11 cellular contexts compared by ENCODE assay signal in genomic region chr12:11875414-11875935, GRCh38.
DNase-seq lines count a peak whose midpoint lies in the region; ATAC-seq and TF ChIP-seq lines count a peak whose summit lies in the region.
"Had no signal": no experiment of that assay in that cellular context is flagged by ENCODE, and none has a peak within 500 bp of the region (broad histone marks: within the 10 kb centered on the region; RNA-seq: fewer than 3 reads in every experiment).

No MANE protein-coding gene starts in this region.

- TF ChIP-seq EP300 in transverse colon (IDR thresholded peaks at IDR 0.05; ENCODE audit: low read depth), result no peak

- H3K9me3 ChIP-seq in transverse colon, result no peaks in the 10 kb centered on the region
- no peaks in the 10 kb centered on the region for H3K9me3 ChIP-seq in testis
- H3K9me3 ChIP-seq: ovary had no signal

- H3K27ac ChIP-seq in transverse colon, result peak overlapping the region; percentile 15 to 88 (median 85)
- no peak overlapping the region for H3K27ac ChIP-seq in testis
- H3K27ac ChIP-seq: ovary had no signal

- in situ Hi-C loops in transverse colon (cut with MboI; ENCODE audit: low pct_ligation_motif_present in 1 of 4, low pct_unique_long_range_greater_than_20kb in 1 of 4, low sequenced_read_pairs in 3 of 4), result no loop called here

- DNase-seq in stimulated activated CD4-positive, alpha-beta T cell treated with anti-CD3 and anti-CD28 coated beads, Interleukin-15, amount 100 ng/mL, for 24 hours, result peak; percentile 45
- no peak for DNase-seq in stimulated activated CD4-positive, alpha-beta T cell treated with anti-CD3 and anti-CD28 coated beads, Interleukin-12 subunit alpha, Interleukin-12 subunit beta, amount 100 ng/mL, for 4 hours
- DNase-seq in RPMI7951 (ENCODE audit: low read depth) (peak; percentile 24), transverse colon (no peak), RKO (ENCODE audit: low spot score) (no peak), OCI-M1 (lab: John Stamatoyannopoulos, UW) (no peak), testis (no peak)
- DNase-seq: DMS79, NCI-H2171, ovary had no signal

- no peak overlapping the region for H3K4me3 ChIP-seq in transverse colon
- H3K4me3 ChIP-seq in testis, result no peak overlapping the region
- H3K4me3 ChIP-seq: ovary had no signal

- peaks cover 28 to 57% (median 41%) of the 10 kb centered on the region in 4 donors for H3K4me1 ChIP-seq in transverse colon
- peaks cover 27% of the 10 kb centered on the region for H3K4me1 ChIP-seq in testis

- intact Hi-C loops in transverse colon (cut with DNase I; ENCODE audit: low total_unique reads), result no loop called here
- intact Hi-C loops in testis (cut with DNase I; ENCODE audit: low total_unique reads), result no loop called here

- WGBS in transverse colon (ENCODE audit: low coverage in 1 of 2), 2 donors, result 38 to 59% methylated on average over 2 to 3 of the region's 3 CpGs
- WGBS in testis, 2 donors, result 74 to 86% methylated on average over 3 of the region's 3 CpGs

- TF ChIP-seq POLR2A in transverse colon (IDR thresholded peaks at IDR 0.05), result no peak
- no peak for TF ChIP-seq POLR2A in testis (IDR thresholded peaks at IDR 0.05)

- H3K27me3 ChIP-seq in transverse colon (no peaks in the 10 kb centered on the region), testis (no peaks in the 10 kb centered on the region)
- H3K27me3 ChIP-seq: ovary had no signal

- peaks cover 0 to 14% (median 3%) of the 10 kb centered on the region in 4 donors for H3K36me3 ChIP-seq in transverse colon
- no peaks in the 10 kb centered on the region for H3K36me3 ChIP-seq in testis (ENCODE audit: low read depth, missing control alignments)
- H3K36me3 ChIP-seq: ovary had no signal

- TF ChIP-seq CTCF in transverse colon (IDR thresholded peaks at IDR 0.05) (no peak), testis (IDR thresholded peaks at IDR 0.05) (no peak)

- ATAC-seq in esophagus mucosa, result peak; percentile 87

Comparison
In these comparisons a context has a peak if more than half of its experiments do, and no peak if none do; other contexts are left out.
1. DNase-seq: peak in stimulated activated CD4-positive, alpha-beta T cell treated with anti-CD3 and anti-CD28 coated beads, Interleukin-15, amount 100 ng/mL, for 24 hours (single experiment) and RPMI7951 (single experiment); none in stimulated activated CD4-positive, alpha-beta T cell treated with anti-CD3 and anti-CD28 coated beads, Interleukin-12 subunit alpha, Interleukin-12 subunit beta, amount 100 ng/mL, for 4 hours (single experiment), transverse colon (single experiment), RKO (single experiment), OCI-M1 (single experiment) and testis (single experiment).
2. H3K27ac ChIP-seq: peak in transverse colon (4 of 4); none in testis (0 of 2).